ENCODE assay signal across 8 cellular contexts in the genomic region with DNA sequence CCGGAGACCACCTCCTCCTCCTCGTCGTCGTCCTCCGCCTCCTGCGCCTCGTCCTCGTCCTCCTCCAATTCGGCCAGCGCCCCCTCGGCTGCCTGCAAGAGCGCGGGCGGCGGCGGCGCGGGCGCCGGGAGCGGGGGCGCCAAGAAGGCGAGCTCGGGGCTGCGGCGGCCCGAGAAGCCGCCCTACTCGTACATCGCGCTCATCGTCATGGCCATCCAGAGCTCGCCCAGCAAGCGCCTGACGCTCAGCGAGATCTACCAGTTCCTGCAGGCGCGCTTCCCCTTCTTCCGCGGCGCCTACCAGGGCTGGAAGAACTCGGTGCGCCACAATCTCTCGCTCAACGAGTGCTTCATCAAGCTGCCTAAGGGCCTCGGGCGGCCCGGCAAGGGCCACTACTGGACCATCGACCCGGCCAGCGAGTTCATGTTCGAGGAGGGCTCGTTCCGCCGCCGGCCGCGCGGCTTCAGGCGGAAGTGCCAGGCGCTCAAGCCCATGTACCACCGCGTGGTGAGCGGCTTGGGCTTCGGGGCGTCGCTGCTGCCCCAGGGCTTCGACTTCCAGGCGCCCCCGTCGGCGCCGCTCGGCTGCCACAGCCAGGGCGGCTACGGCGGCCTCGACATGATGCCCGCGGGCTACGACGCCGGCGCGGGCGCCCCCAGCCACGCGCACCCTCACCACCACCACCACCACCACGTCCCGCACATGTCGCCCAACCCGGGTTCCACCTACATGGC. TPM values are rescaled to one million over a fixed set of nuclear protein-coding genes. Genes with fewer than 3 reads are reported as not detected.
A peak's percentile ranks its signal among the peaks of the same experiment; 100 is the strongest.
DNase-seq lines count a peak whose midpoint lies in the region; ATAC-seq and TF ChIP-seq lines count a peak whose summit lies in the region.

No MANE protein-coding gene starts in this region.

- H3K27ac Mint-ChIP-seq in activated naive CD4-positive, alpha-beta T cell treated with anti-CD3 and anti-CD28 coated beads for 36 hours: no peak overlapping the region
- no peak overlapping the region for H3K27ac Mint-ChIP-seq in activated naive CD8-positive, alpha-beta T cell treated with anti-CD3 and anti-CD28 coated beads, Interleukin-2, amount 50 U/mL, for 24 hours

- H3K36me3 Mint-ChIP-seq in activated naive CD4-positive, alpha-beta T cell treated with anti-CD3 and anti-CD28 coated beads for 36 hours (ENCODE audit: low read depth): no peaks in the 10 kb centered on the region
- no peaks in the 10 kb centered on the region for H3K36me3 Mint-ChIP-seq in activated naive CD8-positive, alpha-beta T cell treated with anti-CD3 and anti-CD28 coated beads, Interleukin-2, amount 50 U/mL, for 24 hours (ENCODE audit: low read depth)

- no peak for TF ChIP-seq CTCF in spleen (IDR thresholded peaks at IDR 0.05 in 8 of 11, conservative IDR thresholded peaks at IDR 0.05 in 3 of 11)

- peak overlapping the region; percentile 57 for H3K4me3 Mint-ChIP-seq in activated naive CD4-positive, alpha-beta T cell treated with anti-CD3 and anti-CD28 coated beads for 36 hours
- H3K4me3 Mint-ChIP-seq in activated naive CD8-positive, alpha-beta T cell treated with anti-CD3 and anti-CD28 coated beads, Interleukin-2, amount 50 U/mL, for 24 hours: peak overlapping the region; percentile 67

- H3K9me3 Mint-ChIP-seq in activated naive CD4-positive, alpha-beta T cell treated with anti-CD3 and anti-CD28 coated beads for 36 hours: no peaks in the 10 kb centered on the region
- H3K9me3 Mint-ChIP-seq in activated naive CD8-positive, alpha-beta T cell treated with anti-CD3 and anti-CD28 coated beads, Interleukin-2, amount 50 U/mL, for 24 hours: no peaks in the 10 kb centered on the region

- H3K27me3 ChIP-seq in iPS-15b (ENCODE audit: control insufficient read depth, insufficient read depth, low read length) (peaks cover 91% of the 10 kb centered on the region), spleen (replicated peaks in 1 of 7) (peaks cover 0 to 100% (median 97%) of the 10 kb centered on the region in 7 donors)

- TF ChIP-seq POLR2A in spleen (IDR thresholded peaks at IDR 0.05): no peak

- no peak overlapping the region for H3K9ac ChIP-seq in iPS-15b (ENCODE audit: low read depth, low read length)

- H3K27me3 Mint-ChIP-seq in activated naive CD4-positive, alpha-beta T cell treated with anti-CD3 and anti-CD28 coated beads for 36 hours (ENCODE audit: low read depth): peaks cover 76% of the 10 kb centered on the region
- H3K27me3 Mint-ChIP-seq in activated naive CD8-positive, alpha-beta T cell treated with anti-CD3 and anti-CD28 coated beads, Interleukin-2, amount 50 U/mL, for 24 hours: peaks cover 77% of the 10 kb centered on the region

- WGBS in spleen, 5 donors: 1 to 12% (median 2%) methylated on average over 53 to 92 of the region's 92 CpGs

- H3K36me3 ChIP-seq in iPS-15b (ENCODE audit: control insufficient read depth, insufficient read depth, low read length): no peaks in the 10 kb centered on the region
- no peaks in the 10 kb centered on the region for H3K36me3 ChIP-seq in spleen

- H3K4me1 Mint-ChIP-seq in activated naive CD4-positive, alpha-beta T cell treated with anti-CD3 and anti-CD28 coated beads for 36 hours (ENCODE audit: low read depth): peaks cover 34% of the 10 kb centered on the region
- H3K4me1 Mint-ChIP-seq in activated naive CD8-positive, alpha-beta T cell treated with anti-CD3 and anti-CD28 coated beads, Interleukin-2, amount 50 U/mL, for 24 hours: peaks cover 16% of the 10 kb centered on the region

- no peak overlapping the region for H3K27ac ChIP-seq in spleen

- CTCF ChIA-PET in activated naive CD4-positive, alpha-beta T cell treated with anti-CD3 and anti-CD28 coated beads for 36 hours (lab: Charles Lee): no interaction called here

- H3K4me1 ChIP-seq in iPS-15b (ENCODE audit: control insufficient read depth, insufficient read depth, low read length) (peaks cover 3% of the 10 kb centered on the region), spleen (peaks cover 7 to 62% (median 45%) of the 10 kb centered on the region in 6 donors)

- intact Hi-C loops in activated naive CD4-positive, alpha-beta T cell treated with anti-CD3 and anti-CD28 coated beads for 36 hours (cut with micrococcal nuclease): no loop called here
- intact Hi-C loops in spleen (cut with DNase I; ENCODE audit: low total_unique reads): no loop called here

- DNase-seq in activated naive CD4-positive, alpha-beta T cell treated with anti-CD3 and anti-CD28 coated beads for 36 hours: no peak
- no peak for DNase-seq in activated naive CD4-positive, alpha-beta T cell (lab: John Stamatoyannopoulos, UW)
- no peak for DNase-seq in activated naive CD8-positive, alpha-beta T cell treated with anti-CD3 and anti-CD28 coated beads, Interleukin-2, amount 50 U/mL, for 24 hours
- DNase-seq in spleen: peak; percentile 74
- DNase-seq in globus pallidus (ENCODE audit: low spot score): no peak
- no peak for DNase-seq in stimulated activated naive CD4-positive, alpha-beta T cell (lab: John Stamatoyannopoulos, UW)

- H3K9me3 ChIP-seq in iPS-15b (ENCODE audit: control insufficient read depth, insufficient read depth, low read length): no peaks in the 10 kb centered on the region
- H3K9me3 ChIP-seq in spleen: no peaks in the 10 kb centered on the region

- no peak for ATAC-seq in activated naive CD8-positive, alpha-beta T cell treated with anti-CD3 and anti-CD28 coated beads, Interleukin-2, amount 50 U/mL, for 24 hours
- no peak for ATAC-seq in GM21367 (IDR thresholded peaks at IDR 0.05; ENCODE audit: unreplicated experiment)

- peak overlapping the region; percentile 32 for H3K4me3 ChIP-seq in iPS-15b (ENCODE audit: low read depth, low read length)
- peak overlapping the region; percentile 2 to 66 (median 36) for H3K4me3 ChIP-seq in spleen

RNA-seq across cellular contexts. Expression of a gene that starts 0.9 kb away (rescaled TPM):
- total RNA-seq in activated naive CD4-positive, alpha-beta T cell treated with anti-CD3 and anti-CD28 coated beads for 36 hours: not detected
- not detected for total RNA-seq in spleen
- not detected for polyA plus RNA-seq in spleen
